In the genomic region with DNA sequence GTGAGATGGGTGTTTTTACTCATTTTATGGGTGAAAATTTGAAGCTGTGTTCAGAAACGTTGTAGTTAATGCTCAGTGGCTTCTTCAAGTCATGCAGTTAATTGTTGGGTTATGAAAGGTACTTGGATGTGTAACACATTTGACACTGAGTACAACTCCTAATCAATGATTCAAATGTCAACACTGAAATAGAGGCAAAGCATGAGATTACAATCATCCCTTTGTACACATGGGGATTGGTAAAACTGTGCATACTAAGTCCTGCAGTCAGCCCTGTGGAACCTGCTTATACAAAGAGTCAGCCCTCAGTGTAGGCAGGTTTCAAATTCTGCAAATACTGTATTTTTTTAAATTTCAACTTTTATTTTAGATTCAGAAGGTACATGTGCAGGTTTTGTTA, we compare ENCODE assay signal across 22 cellular contexts. TPM values are rescaled to one million over a fixed set of nuclear protein-coding genes. Genes with fewer than 3 reads are reported as not detected.
DNase-seq lines count a peak whose midpoint lies in the region; ATAC-seq and TF ChIP-seq lines count a peak whose summit lies in the region.
"Had no signal": no experiment of that assay in that cellular context is flagged by ENCODE, and none has a peak within 500 bp of the region (broad histone marks: within the 10 kb centered on the region; RNA-seq: fewer than 3 reads in every experiment).

No MANE protein-coding gene starts in this region.

- H3K9me3 ChIP-seq in left ventricle myocardium inferior (replicated peaks) (peaks cover 5% of the 10 kb centered on the region), lower lobe of right lung (no peaks in the 10 kb centered on the region), vagina (no peaks in the 10 kb centered on the region)
- H3K9me3 ChIP-seq: adrenal gland, HAP-1 had no signal

- H3K27ac ChIP-seq in left ventricle myocardium inferior (replicated peaks) (peak overlapping the region; percentile 96), lower lobe of right lung (peak overlapping the region; percentile 43), vagina (peak overlapping the region; percentile 45)

- H3K36me3 ChIP-seq in left ventricle myocardium inferior (peaks cover 7% of the 10 kb centered on the region), lower lobe of right lung (no peaks in the 10 kb centered on the region), vagina (no peaks in the 10 kb centered on the region)
- H3K36me3 ChIP-seq: adrenal gland, HAP-1 had no signal

- H3K4me1 Mint-ChIP-seq in stimulated activated effector memory CD8-positive, alpha-beta T cell treated with anti-CD3 and anti-CD28 coated beads, Interleukin-12 subunit alpha, Interleukin-12 subunit beta, amount 100 ng/mL, for 72 hours: peaks cover 11% of the 10 kb centered on the region
- H3K4me1 Mint-ChIP-seq: activated T-helper 17 cell treated with anti-CD3 and anti-CD28 coated beads, Interleukin-2, amount 50 U/mL, for 72 hours; central memory CD8-positive, alpha-beta T cell had no signal

- H3K4me1 ChIP-seq in left ventricle myocardium inferior (peaks cover 80% of the 10 kb centered on the region), lower lobe of right lung (peaks cover 37% of the 10 kb centered on the region), vagina (peaks cover 39% of the 10 kb centered on the region)
- H3K4me1 ChIP-seq: HAP-1 had no signal

- H3K27ac Mint-ChIP-seq in stimulated activated effector memory CD8-positive, alpha-beta T cell treated with anti-CD3 and anti-CD28 coated beads, Interleukin-12 subunit alpha, Interleukin-12 subunit beta, amount 100 ng/mL, for 72 hours: no peak overlapping the region
- H3K27ac Mint-ChIP-seq: activated B cell treated with CpG ODN at 0.5 μM for 24 hours; activated T-helper 17 cell treated with anti-CD3 and anti-CD28 coated beads, Interleukin-2, amount 50 U/mL, for 72 hours; CD4-positive, alpha-beta T cell; stimulated activated naive B cell treated with anti-CD40 and anti-IgM and Interleukin-4, amounts not matched to agents 10 μg/mL and 1 μg/mL and 100 μg/mL, for 72 hours; T-helper 17 cell had no signal

- ATAC-seq in left ventricle myocardium superior: no peak
- no peak for ATAC-seq in lower lobe of right lung
- ATAC-seq in stimulated activated effector memory CD8-positive, alpha-beta T cell treated with anti-CD3 and anti-CD28 coated beads, Interleukin-12 subunit alpha, Interleukin-12 subunit beta, amount 100 ng/mL, for 72 hours: no peak
- no peak for ATAC-seq in GM19467 (IDR thresholded peaks at IDR 0.05; ENCODE audit: unreplicated experiment)
- ATAC-seq: activated T-helper 17 cell treated with anti-CD3 and anti-CD28 coated beads, Interleukin-2, amount 50 U/mL, for 72 hours; stimulated activated naive B cell treated with anti-CD40 and anti-IgM and Interleukin-4, amounts not matched to agents 10 μg/mL and 1 μg/mL and 100 μg/mL, for 72 hours; T-helper 17 cell had no signal

- no peak overlapping the region for H3K4me3 Mint-ChIP-seq in stimulated activated effector memory CD8-positive, alpha-beta T cell treated with anti-CD3 and anti-CD28 coated beads, Interleukin-12 subunit alpha, Interleukin-12 subunit beta, amount 100 ng/mL, for 72 hours
- H3K4me3 Mint-ChIP-seq: activated B cell treated with CpG ODN at 0.5 μM for 24 hours; activated T-helper 17 cell treated with anti-CD3 and anti-CD28 coated beads, Interleukin-2, amount 50 U/mL, for 72 hours; CD4-positive, alpha-beta T cell; central memory CD8-positive, alpha-beta T cell; stimulated activated naive B cell treated with anti-CD40 and anti-IgM and Interleukin-4, amounts not matched to agents 10 μg/mL and 1 μg/mL and 100 μg/mL, for 72 hours; T-helper 17 cell had no signal

- H3K4me3 ChIP-seq in left ventricle myocardium inferior: peak overlapping the region; percentile 94
- H3K4me3 ChIP-seq in choroid plexus epithelial cell (ENCODE audit: low read depth, low read length): peak overlapping the region; percentile 11
- no peak overlapping the region for H3K4me3 ChIP-seq in lower lobe of right lung
- peak overlapping the region in 1 of 2 donors; percentile 18 for H3K4me3 ChIP-seq in vagina
- H3K4me3 ChIP-seq: adrenal gland, HAP-1 had no signal

- intact Hi-C loops in left ventricle myocardium inferior (cut with micrococcal nuclease): loop anchor here (5.0 kb wide), 1 partner anchor 83 kb away; no protein-coding TSS in a partner anchor
- intact Hi-C loops in left ventricle myocardium superior (cut with micrococcal nuclease): no loop called here
- intact Hi-C loops in lower lobe of right lung (cut with DNase I): no loop called here
- intact Hi-C loops in vagina (cut with DNase I): no loop called here

- TF ChIP-seq POLR2A in vagina (IDR thresholded peaks at IDR 0.05): no peak

- H3K9me3 Mint-ChIP-seq in stimulated activated effector memory CD8-positive, alpha-beta T cell treated with anti-CD3 and anti-CD28 coated beads, Interleukin-12 subunit alpha, Interleukin-12 subunit beta, amount 100 ng/mL, for 72 hours: no peaks in the 10 kb centered on the region
- H3K9me3 Mint-ChIP-seq: activated T-helper 17 cell treated with anti-CD3 and anti-CD28 coated beads, Interleukin-2, amount 50 U/mL, for 72 hours; CD4-positive, alpha-beta T cell; central memory CD8-positive, alpha-beta T cell had no signal

- DNase-seq in left ventricle myocardium inferior: no peak
- DNase-seq in left ventricle myocardium superior: no peak
- DNase-seq in choroid plexus epithelial cell (ENCODE audit: low read depth): no peak
- DNase-seq in lower lobe of right lung: no peak
- no peak for DNase-seq in vagina (ENCODE audit: extremely low spot score in 2 of 2)
- no peak for DNase-seq in stimulated activated effector memory CD8-positive, alpha-beta T cell treated with anti-CD3 and anti-CD28 coated beads, Interleukin-12 subunit alpha, Interleukin-12 subunit beta, amount 100 ng/mL, for 72 hours (ENCODE audit: low spot score in 2 of 2)
- DNase-seq in AG08396 (ENCODE audit: low spot score): no peak
- DNase-seq: activated B cell treated with CpG ODN at 0.5 μM for 24 hours; adrenal gland; CD4-positive, alpha-beta T cell; effector memory CD4-positive, alpha-beta T cell; Karpas-422; NCI-H1105 treated with DMSO at 0.1 percent for 48 hours; NCI-H774; stimulated activated naive B cell treated with anti-CD40 and anti-IgM and Interleukin-4, amounts not matched to agents 10 μg/mL and 1 μg/mL and 100 μg/mL, for 72 hours; T-helper 17 cell; trophoblast cell had no signal

- no peaks in the 10 kb centered on the region for H3K36me3 Mint-ChIP-seq in stimulated activated effector memory CD8-positive, alpha-beta T cell treated with anti-CD3 and anti-CD28 coated beads, Interleukin-12 subunit alpha, Interleukin-12 subunit beta, amount 100 ng/mL, for 72 hours
- H3K36me3 Mint-ChIP-seq: stimulated activated naive B cell treated with anti-CD40 and anti-IgM and Interleukin-4, amounts not matched to agents 10 μg/mL and 1 μg/mL and 100 μg/mL, for 72 hours had no signal

- TF ChIP-seq CTCF in left ventricle myocardium inferior (IDR thresholded peaks at IDR 0.05; ENCODE audit: borderline replicate concordance) (no peak), choroid plexus epithelial cell (conservative IDR thresholded peaks at IDR 0.05; ENCODE audit: low read depth, low read length) (no peak), lower lobe of right lung (IDR thresholded peaks at IDR 0.05) (no peak), vagina (IDR thresholded peaks at IDR 0.05) (no peak)

- H3K27me3 ChIP-seq in left ventricle myocardium inferior (ENCODE audit: low read depth): no peaks in the 10 kb centered on the region
- no peaks in the 10 kb centered on the region for H3K27me3 ChIP-seq in lower lobe of right lung (ENCODE audit: low read depth)
- no peaks in the 10 kb centered on the region for H3K27me3 ChIP-seq in vagina
- H3K27me3 ChIP-seq: adrenal gland had no signal

RNA-seq across cellular contexts. Expression of a gene that starts 3.3 kb away (rescaled TPM):
- 122 TPM for total RNA-seq in left ventricle myocardium inferior
- 130 TPM for total RNA-seq in left ventricle myocardium superior
- total RNA-seq in lower lobe of right lung: 26.7 TPM
- total RNA-seq in vagina: 50.8 TPM
- total RNA-seq: activated B cell treated with CpG ODN at 0.5 μM for 24 hours; activated CD8-positive, alpha-beta memory T cell treated with anti-CD3 and anti-CD28 coated beads for 36 hours; CD4-positive, alpha-beta T cell had no signal

Comparison
In these comparisons a context has a peak if more than half of its experiments do, and no peak if none do; other contexts are left out.
1. H3K27ac ChIP-seq: peak in every context shown above with its lines; median percentile 96 in left ventricle myocardium inferior; 45 in vagina; 43 in lower lobe of right lung.